Comparison of ENCODE assay signal across 1 cellular context in the genomic region with DNA sequence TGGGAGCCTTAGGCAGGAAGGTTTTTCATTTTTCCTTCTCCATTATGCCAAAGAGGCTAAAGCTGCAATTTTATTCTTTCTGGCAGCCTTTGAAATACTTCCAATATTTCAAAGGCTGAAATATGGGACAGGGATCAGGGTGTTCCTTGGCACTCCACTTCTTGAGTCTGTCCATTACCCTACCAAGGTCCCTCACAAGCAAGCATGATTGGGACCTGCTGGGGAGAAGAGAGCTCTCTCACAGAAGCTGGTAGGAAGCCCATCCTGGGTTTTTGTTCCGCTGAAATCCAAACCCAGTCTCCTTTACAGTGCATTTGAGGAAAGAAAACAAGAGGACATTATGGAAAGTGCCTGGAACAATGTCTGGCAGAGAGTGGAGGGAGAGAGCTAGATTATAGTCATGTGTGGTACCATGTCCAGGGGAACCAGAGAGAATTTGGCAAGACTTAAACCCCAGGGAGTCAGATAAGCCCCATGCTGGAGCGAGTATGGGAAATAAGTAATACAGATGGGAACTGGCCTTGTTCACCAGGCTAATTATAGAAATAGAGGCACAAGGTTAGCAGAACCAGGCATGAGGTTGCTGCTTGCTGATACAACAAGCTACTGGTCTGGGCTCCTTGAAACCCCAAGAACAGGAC.
TF ChIP-seq lines count a peak whose summit lies in the region.

No MANE protein-coding gene starts in this region.

TF ChIP-seq in HCT116, 20 proteins besides CTCF, POLR2A, EP300 and RAD21 (continued from another document):
- TF ChIP-seq REST (IDR thresholded peaks at IDR 0.05; ENCODE audit: low read depth), result no peak
- no peak for TF ChIP-seq CBX3 (IDR thresholded peaks at IDR 0.05; ENCODE audit: low read depth)
- no peak for TF ChIP-seq SIN3A (IDR thresholded peaks at IDR 0.05; ENCODE audit: low read depth)
- TF ChIP-seq, protein P1, sequence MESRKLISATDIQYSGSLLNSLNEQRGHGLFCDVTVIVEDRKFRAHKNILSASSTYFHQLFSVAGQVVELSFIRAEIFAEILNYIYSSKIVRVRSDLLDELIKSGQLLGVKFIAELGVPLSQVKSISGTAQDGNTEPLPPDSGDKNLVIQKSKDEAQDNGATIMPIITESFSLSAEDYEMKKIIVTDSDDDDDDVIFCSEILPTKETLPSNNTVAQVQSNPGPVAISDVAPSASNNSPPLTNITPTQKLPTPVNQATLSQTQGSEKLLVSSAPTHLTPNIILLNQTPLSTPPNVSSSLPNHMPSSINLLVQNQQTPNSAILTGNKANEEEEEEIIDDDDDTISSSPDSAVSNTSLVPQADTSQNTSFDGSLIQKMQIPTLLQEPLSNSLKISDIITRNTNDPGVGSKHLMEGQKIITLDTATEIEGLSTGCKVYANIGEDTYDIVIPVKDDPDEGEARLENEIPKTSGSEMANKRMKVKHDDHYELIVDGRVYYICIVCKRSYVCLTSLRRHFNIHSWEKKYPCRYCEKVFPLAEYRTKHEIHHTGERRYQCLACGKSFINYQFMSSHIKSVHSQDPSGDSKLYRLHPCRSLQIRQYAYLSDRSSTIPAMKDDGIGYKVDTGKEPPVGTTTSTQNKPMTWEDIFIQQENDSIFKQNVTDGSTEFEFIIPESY (IDR thresholded peaks at IDR 0.05; ENCODE audit: extremely low read depth, insufficient replicate concordance, low read length), result no peak
